14 cellular contexts compared by ENCODE assay signal in genomic region chr6:53634184-53634631, GRCh38. TPM values are rescaled to one million over a fixed set of nuclear protein-coding genes. Genes with fewer than 3 reads are reported as not detected.
A peak's percentile ranks its signal among the peaks of the same experiment; 100 is the strongest.
DNase-seq lines count a peak whose midpoint lies in the region; ATAC-seq, FAIRE-seq and TF ChIP-seq lines count a peak whose summit lies in the region.
"Had no signal": no experiment of that assay in that cellular context is flagged by ENCODE, and none has a peak within 500 bp of the region (broad histone marks: within the 10 kb centered on the region; RNA-seq: fewer than 3 reads in every experiment).

No MANE protein-coding gene starts in this region.

- no peaks in the 10 kb centered on the region for H3K27me3 ChIP-seq in pancreas
- no peaks in the 10 kb centered on the region for H3K27me3 ChIP-seq in esophagus squamous epithelium
- H3K27me3 ChIP-seq: brain microvascular endothelial cell, right atrium auricular region had no signal

- TF ChIP-seq POLR2A in esophagus squamous epithelium (IDR thresholded peaks at IDR 0.05) = no peak

- FAIRE-seq in pancreas (lab: Jason Lieb, UNC) (no peak), kidney (lab: Jason Lieb, UNC) (no peak)

- TF ChIP-seq CTCF in pancreas (IDR thresholded peaks at IDR 0.05) (no peak), esophagus squamous epithelium (IDR thresholded peaks at IDR 0.05) (no peak), kidney (IDR thresholded peaks at IDR 0.05; ENCODE audit: borderline replicate concordance, extremely low read depth, insufficient read depth) (no peak)

- no peaks in the 10 kb centered on the region for H3K9me3 ChIP-seq in pancreas
- H3K9me3 ChIP-seq in esophagus squamous epithelium = no peaks in the 10 kb centered on the region
- H3K9me3 ChIP-seq in kidney (ENCODE audit: control insufficient read depth in 1 of 2, low read length in 2 of 2) = no peaks in the 10 kb centered on the region
- H3K9me3 ChIP-seq: right atrium auricular region had no signal

- intact Hi-C loops in pancreas (cut with DNase I) (no loop called here), esophagus squamous epithelium (cut with DNase I) (no loop called here), kidney (cut with DNase I) (no loop called here)

- in situ Hi-C loops in G401 (cut with HindIII; ENCODE audit: low sequenced_read_pairs) = no loop called here

- no peaks in the 10 kb centered on the region for H3K4me1 ChIP-seq in pancreas
- H3K4me1 ChIP-seq in esophagus squamous epithelium = peaks cover 0 to 33% (median 5%) of the 10 kb centered on the region in 3 donors
- H3K4me1 ChIP-seq in kidney (ENCODE audit: control insufficient read depth in 1 of 2, insufficient read depth in 1 of 2, low read depth in 1 of 2, low read length in 2 of 2) = no peaks in the 10 kb centered on the region
- H3K4me1 ChIP-seq: right atrium auricular region had no signal

- WGBS in pancreas, 2 donors = 81 to 83% methylated on average over 3 of the region's 3 CpGs
- 86 to 99% methylated on average over 3 of the region's 3 CpGs for WGBS in esophagus squamous epithelium, 2 donors

- H3K36me3 ChIP-seq in pancreas = no peaks in the 10 kb centered on the region
- H3K36me3 ChIP-seq in esophagus squamous epithelium = no peaks in the 10 kb centered on the region
- no peaks in the 10 kb centered on the region for H3K36me3 ChIP-seq in kidney (ENCODE audit: control insufficient read depth in 1 of 2, insufficient read depth in 2 of 2, low read length in 2 of 2)
- H3K36me3 ChIP-seq: brain microvascular endothelial cell, right atrium auricular region had no signal

- ATAC-seq in GM19324 (IDR thresholded peaks at IDR 0.05; ENCODE audit: low FRiP score, unreplicated experiment) (peak; percentile 62), HG02798 (IDR thresholded peaks at IDR 0.05; ENCODE audit: poor library complexity, unreplicated experiment) (peak; percentile 78), HG03520 (IDR thresholded peaks at IDR 0.05; ENCODE audit: unreplicated experiment) (peak; percentile 67), pancreas (peak in 3 of 4 donors; percentile 36 to 57 (median 38))

- H3K27ac ChIP-seq in pancreas (no peak overlapping the region), esophagus squamous epithelium (no peak overlapping the region), kidney (ENCODE audit: low read depth in 2 of 2, low read length in 2 of 2) (no peak overlapping the region)
- H3K27ac ChIP-seq: brain microvascular endothelial cell, epithelial cell of prostate, right atrium auricular region had no signal

- H3K4me3 ChIP-seq in pancreas = no peak overlapping the region
- no peak overlapping the region for H3K4me3 ChIP-seq in esophagus squamous epithelium
- no peak overlapping the region for H3K4me3 ChIP-seq in kidney (ENCODE audit: low read length in 2 of 2)
- H3K4me3 ChIP-seq: right atrium auricular region had no signal

- no peak overlapping the region for H3K9ac ChIP-seq in kidney (ENCODE audit: low read length in 2 of 2)

- DNase-seq in pancreas (no peak), esophagus squamous epithelium (lab: John Stamatoyannopoulos, UW) (no peak), anterior cingulate cortex (lab: John Stamatoyannopoulos, UW) (no peak), G401 (ENCODE audit: low spot score) (no peak), kidney (no peak)
- DNase-seq: brain microvascular endothelial cell; CD4-positive, CD25-positive, alpha-beta regulatory T cell; H9; NCI-H226 had no signal

RNA-seq across cellular contexts. Expression of gene KLHL31, which starts 31.3 kb away (rescaled TPM):
- total RNA-seq in pancreas (under 1 TPM; 0.12 to 0.81 (median 0.29) TPM), esophagus squamous epithelium (under 1 TPM; 0.04 to 0.57 (median 0.29) TPM), kidney (0.25 TPM)
- polyA plus RNA-seq in pancreas (under 1 TPM; 0.35 to 0.38 TPM), kidney (ENCODE audit: insufficient read depth, low read depth, low replicate concordance) (0.22 TPM)
- total RNA-seq in G401 (2014; rRNA removed; shearing (Covaris generic)) = not detected in 2 replicates
- total RNA-seq: CD4-positive, CD25-positive, alpha-beta regulatory T cell had no signal
- polyA plus RNA-seq: CD4-positive, CD25-positive, alpha-beta regulatory T cell had no signal
